22 cellular contexts compared by ENCODE assay signal in genomic region chr17:50952889-50953288, GRCh38.
DNase-seq lines count a peak whose midpoint lies in the region; TF ChIP-seq lines count a peak whose summit lies in the region.
"Had no signal": no experiment of that assay in that cellular context is flagged by ENCODE, and none has a peak within 500 bp of the region (broad histone marks: within the 10 kb centered on the region; RNA-seq: fewer than 3 reads in every experiment).

No MANE protein-coding gene starts in this region.

- H3K27ac Mint-ChIP-seq in chondrocyte (ENCODE audit: unreplicated experiment): no peak overlapping the region
- H3K27ac Mint-ChIP-seq in activated T-cell treated with anti-CD3 and anti-CD28 coated beads, Interleukin-2, amount 50 U/mL, for 24 hours: no peak overlapping the region
- H3K27ac Mint-ChIP-seq: activated CD8-positive, alpha-beta T cell treated with anti-CD3 and anti-CD28 coated beads for 36 hours; activated naive CD8-positive, alpha-beta T cell; activated T-helper 1 cell treated with anti-CD3 and anti-CD28 coated beads, Interleukin-12 subunit alpha, Interleukin-12 subunit beta, Interleukin-2, Interleukin-4 antibody, amounts not matched to agents 30 ng/mL and 10 ng/mL and 1 ng/mL, durations not matched to agents 14 hours and 24 hours and 36 hours; effector memory CD8-positive, alpha-beta T cell; IgD-negative memory B cell; stimulated activated naive B cell treated with anti-CD40 and anti-IgM and Interleukin-4, amounts not matched to agents 10 μg/mL and 1 μg/mL and 100 μg/mL, for 72 hours had no signal

- CTCF ChIA-PET in PC-9 (lab: Charles Lee): interaction anchor here (0.5 kb wide), 3 partner anchors 8 to 508 kb away, joined by 4 to 5 read pairs (median 4); no protein-coding TSS in a partner anchor

- intact Hi-C loops in PC-9 (cut with micrococcal nuclease; ENCODE audit: unreplicated experiment): loop anchor here (5.0 to 10.0 kb wide), 3 partner anchors 51 to 466 kb away; partner anchors contain the start of gene SPATA20

- no peaks in the 10 kb centered on the region for H3K27me3 ChIP-seq in BLaER1 treated with 17β-estradiol and CSF1 and Interleukin-3, amounts not matched to agents 10 nM and 100 nM
- H3K27me3 ChIP-seq in PC-9 (ENCODE audit: insufficient read depth, low read depth) (no peaks in the 10 kb centered on the region), osteoblast (ENCODE audit: insufficient read depth, low read length) (no peaks in the 10 kb centered on the region)
- H3K27me3 ChIP-seq: MG63 had no signal

- no peak overlapping the region; a peak in 2 of 22 replicates for H3K9ac ChIP-seq in BLaER1 treated with 17β-estradiol and CSF1 and Interleukin-3, amounts not matched to agents 10 nM and 100 nM

- no peaks in the 10 kb centered on the region for H3K9me2 ChIP-seq in PC-9 (ENCODE audit: insufficient read depth)

- H3K27me3 Mint-ChIP-seq in chondrocyte (ENCODE audit: low read depth): no peaks in the 10 kb centered on the region
- H3K27me3 Mint-ChIP-seq in activated T-cell treated with anti-CD3 and anti-CD28 coated beads, Interleukin-2, amount 50 U/mL, for 24 hours: no peaks in the 10 kb centered on the region
- H3K27me3 Mint-ChIP-seq: activated CD8-positive, alpha-beta T cell treated with anti-CD3 and anti-CD28 coated beads for 36 hours; activated naive CD8-positive, alpha-beta T cell had no signal

- no peaks in the 10 kb centered on the region for H4K20me1 ChIP-seq in BLaER1 treated with 17β-estradiol and CSF1 and Interleukin-3, amounts not matched to agents 10 nM and 100 nM
- H4K20me1 ChIP-seq in PC-9 (ENCODE audit: insufficient read depth): no peaks in the 10 kb centered on the region
- no peaks in the 10 kb centered on the region for H4K20me1 ChIP-seq in osteoblast (ENCODE audit: insufficient read depth, low read length)

- POLR2A ChIA-PET in PC-9 (lab: Charles Lee; ENCODE audit: unreplicated experiment): interaction anchor here (0.6 to 1.3 kb wide), 4 partner anchors 22 to 86 kb away, joined by 3 to 8 read pairs (median 6); partner anchors contain the start of gene TOB1

- peak overlapping the region; percentile 76 to 93 (median 86) for H3K4me2 ChIP-seq in BLaER1 treated with 17β-estradiol and CSF1 and Interleukin-3, amounts not matched to agents 10 nM and 100 nM
- H3K4me2 ChIP-seq in PC-9: 0 out of 2 replicates have a peak overlapping the region, but pooled peaks have one; percentile 15
- no peak overlapping the region for H3K4me2 ChIP-seq in osteoblast (ENCODE audit: insufficient read depth, low read length)

- TF ChIP-seq CTCF in PC-9 (conservative IDR thresholded peaks at IDR 0.05) (no peak), chondrocyte (IDR thresholded peaks at IDR 0.05) (no peak), osteoblast (IDR thresholded peaks at IDR 0.05; ENCODE audit: extremely low read depth, low read depth, low read length) (no peak), GM13976 (IDR thresholded peaks at IDR 0.05; ENCODE audit: borderline replicate concordance, control extremely low read depth, extremely low read depth, insufficient read depth, missing control alignments) (no peak)

- 0 out of 22 replicates have a peak, but pooled peaks cover 0 to 2% (median 0%) of the 10 kb centered on the region in 11 experiments for H3K36me3 ChIP-seq in BLaER1 treated with 17β-estradiol and CSF1 and Interleukin-3, amounts not matched to agents 10 nM and 100 nM
- no peaks in the 10 kb centered on the region for H3K36me3 ChIP-seq in PC-9 (ENCODE audit: low read depth)
- H3K36me3 ChIP-seq in osteoblast (ENCODE audit: insufficient read depth, low read length): no peaks in the 10 kb centered on the region

- H3K4me1 Mint-ChIP-seq in chondrocyte (ENCODE audit: low read depth): peaks cover 61% of the 10 kb centered on the region
- H3K4me1 Mint-ChIP-seq in activated T-cell treated with anti-CD3 and anti-CD28 coated beads, Interleukin-2, amount 50 U/mL, for 24 hours (ENCODE audit: low read depth): peaks cover 19% of the 10 kb centered on the region

- H3F3A ChIP-seq in PC-9 (ENCODE audit: insufficient read depth, low read depth): peaks cover 41% of the 10 kb centered on the region

- H3K4me1 ChIP-seq in BLaER1 treated with 17β-estradiol and CSF1 and Interleukin-3, amounts not matched to agents 10 nM and 100 nM: peaks cover 83 to 94% (median 92%) of the 10 kb centered on the region in 10 experiments
- H3K4me1 ChIP-seq in PC-9 (replicated peaks; ENCODE audit: insufficient read depth) (peaks cover 50% of the 10 kb centered on the region), osteoblast (ENCODE audit: insufficient read depth, low read length) (peaks cover 28% of the 10 kb centered on the region)

- BruUV-seq in PC-9 (replicated peaks; lab: Mats Ljungman, UMichigan): no TSS peak

- H3K79me2 ChIP-seq in PC-9 (ENCODE audit: low read depth): no peaks in the 10 kb centered on the region
- no peaks in the 10 kb centered on the region for H3K79me2 ChIP-seq in osteoblast (ENCODE audit: insufficient read depth, low read length)

- no peak overlapping the region for H3K4me3 Mint-ChIP-seq in chondrocyte (ENCODE audit: unreplicated experiment)
- no peak overlapping the region for H3K4me3 Mint-ChIP-seq in activated T-cell treated with anti-CD3 and anti-CD28 coated beads, Interleukin-2, amount 50 U/mL, for 24 hours
- H3K4me3 Mint-ChIP-seq: activated CD8-positive, alpha-beta T cell treated with anti-CD3 and anti-CD28 coated beads for 36 hours; activated naive CD8-positive, alpha-beta T cell; activated T-helper 1 cell treated with anti-CD3 and anti-CD28 coated beads, Interleukin-12 subunit alpha, Interleukin-12 subunit beta, Interleukin-2, Interleukin-4 antibody, amounts not matched to agents 30 ng/mL and 10 ng/mL and 1 ng/mL, durations not matched to agents 14 hours and 24 hours and 36 hours; CD4-positive, alpha-beta memory T cell; effector memory CD8-positive, alpha-beta T cell; IgD-negative memory B cell; stimulated activated naive B cell treated with anti-CD40 and anti-IgM and Interleukin-4, amounts not matched to agents 10 μg/mL and 1 μg/mL and 100 μg/mL, for 72 hours had no signal

- in situ Hi-C loops in GM13976 (cut with MboI; ENCODE audit: low sequenced_read_pairs, unreplicated experiment): no loop called here

- H3K9me3 Mint-ChIP-seq in chondrocyte (ENCODE audit: low read depth): no peaks in the 10 kb centered on the region
- H3K9me3 Mint-ChIP-seq in activated T-cell treated with anti-CD3 and anti-CD28 coated beads, Interleukin-2, amount 50 U/mL, for 24 hours: no peaks in the 10 kb centered on the region
- H3K9me3 Mint-ChIP-seq: activated CD8-positive, alpha-beta T cell treated with anti-CD3 and anti-CD28 coated beads for 36 hours; activated T-helper 1 cell treated with anti-CD3 and anti-CD28 coated beads, Interleukin-12 subunit alpha, Interleukin-12 subunit beta, Interleukin-2, Interleukin-4 antibody, amounts not matched to agents 30 ng/mL and 10 ng/mL and 1 ng/mL, durations not matched to agents 14 hours and 24 hours and 36 hours; CD4-positive, alpha-beta memory T cell; effector memory CD8-positive, alpha-beta T cell; IgD-negative memory B cell; mesothelial cell of epicardium; nephron progenitor cell; stimulated activated naive B cell treated with anti-CD40 and anti-IgM and Interleukin-4, amounts not matched to agents 10 μg/mL and 1 μg/mL and 100 μg/mL, for 72 hours had no signal

- no peak overlapping the region; a peak in 1 of 20 replicates for H3K4me3 ChIP-seq in BLaER1 treated with 17β-estradiol and CSF1 and Interleukin-3, amounts not matched to agents 10 nM and 100 nM
- H3K4me3 ChIP-seq in PC-9 (no peak overlapping the region), osteoblast (ENCODE audit: insufficient read depth, low read length) (no peak overlapping the region)
- H3K4me3 ChIP-seq: MG63 had no signal

- no peak overlapping the region for H2AFZ ChIP-seq in PC-9
- no peak overlapping the region for H2AFZ ChIP-seq in osteoblast (ENCODE audit: low read length)

- peak overlapping the region in 6 of 11 experiments; percentile 72 to 82 (median 74); a peak in 6 of 22 replicates for H3K27ac ChIP-seq in BLaER1 treated with 17β-estradiol and CSF1 and Interleukin-3, amounts not matched to agents 10 nM and 100 nM
- peak overlapping the region; percentile 14; the same call in 1 of the 2 replicates for H3K27ac ChIP-seq in PC-9
- no peak overlapping the region for H3K27ac ChIP-seq in osteoblast (ENCODE audit: low read depth, low read length)

- DNase-seq in PC-9 (no peak), chondrocyte (ENCODE audit: low spot score) (peak; percentile 35), osteoblast (ENCODE audit: insufficient read length, low spot score, missing footprints) (peak; percentile 56), NCI-H1694 (lab: John Stamatoyannopoulos, UW) (no peak), GM13976 (ENCODE audit: low spot score) (no peak)
- no peak for DNase-seq in activated naive CD4-positive, alpha-beta T cell treated with anti-CD3 and anti-CD28 coated beads, Interleukin-2, amount 50 U/mL, for 16 hours
- no peak for DNase-seq in activated T-cell treated with anti-CD3 and anti-CD28 coated beads, Interleukin-2, amount 50 U/mL, for 24 hours
- DNase-seq: activated CD8-positive, alpha-beta T cell treated with anti-CD3 and anti-CD28 coated beads for 36 hours; CD4-positive, alpha-beta memory T cell; effector memory CD8-positive, alpha-beta T cell; GDM1; MG63; NCI-H524 treated with DMSO at 0.1 percent for 48 hours; nephron progenitor cell; stimulated activated CD4-positive, alpha-beta T cell treated with anti-CD3 and anti-CD28 coated beads, Interleukin-2, amount 100 ng/mL, for 24 hours; stimulated activated naive B cell treated with anti-CD40 and anti-IgM and Interleukin-4, amounts not matched to agents 10 μg/mL and 1 μg/mL and 100 μg/mL, for 72 hours; T1000 had no signal

- no peaks in the 10 kb centered on the region for H3K36me3 Mint-ChIP-seq in chondrocyte (ENCODE audit: low read depth)
- no peaks in the 10 kb centered on the region for H3K36me3 Mint-ChIP-seq in activated T-cell treated with anti-CD3 and anti-CD28 coated beads, Interleukin-2, amount 50 U/mL, for 24 hours (ENCODE audit: low read depth)
- H3K36me3 Mint-ChIP-seq: activated naive CD8-positive, alpha-beta T cell; CD4-positive, alpha-beta memory T cell; IgD-negative memory B cell; mesothelial cell of epicardium; stimulated activated naive B cell treated with anti-CD40 and anti-IgM and Interleukin-4, amounts not matched to agents 10 μg/mL and 1 μg/mL and 100 μg/mL, for 72 hours had no signal

- H3K9me3 ChIP-seq in BLaER1 treated with 17β-estradiol and CSF1 and Interleukin-3, amounts not matched to agents 10 nM and 100 nM (replicated peaks in 1 of 11): no peaks in the 10 kb centered on the region
- H3K9me3 ChIP-seq in PC-9 (ENCODE audit: insufficient read depth, low read depth): no peaks in the 10 kb centered on the region
- H3K9me3 ChIP-seq in osteoblast (ENCODE audit: low read depth, low read length): no peaks in the 10 kb centered on the region
- H3K9me3 ChIP-seq: MG63 had no signal

Comparison
In these comparisons a context has a peak if more than half of its experiments do, and no peak if none do; other contexts are left out.
1. DNase-seq: peak in chondrocyte (single experiment) and osteoblast (single experiment); none in PC-9 (0 of 2), NCI-H1694 (single experiment), activated naive CD4-positive, alpha-beta T cell treated with anti-CD3 and anti-CD28 coated beads, Interleukin-2, amount 50 U/mL, for 16 hours (single experiment), GM13976 (single experiment) and activated T-cell treated with anti-CD3 and anti-CD28 coated beads, Interleukin-2, amount 50 U/mL, for 24 hours (single experiment).